20 cellular contexts compared by ENCODE assay signal in the genomic region with DNA sequence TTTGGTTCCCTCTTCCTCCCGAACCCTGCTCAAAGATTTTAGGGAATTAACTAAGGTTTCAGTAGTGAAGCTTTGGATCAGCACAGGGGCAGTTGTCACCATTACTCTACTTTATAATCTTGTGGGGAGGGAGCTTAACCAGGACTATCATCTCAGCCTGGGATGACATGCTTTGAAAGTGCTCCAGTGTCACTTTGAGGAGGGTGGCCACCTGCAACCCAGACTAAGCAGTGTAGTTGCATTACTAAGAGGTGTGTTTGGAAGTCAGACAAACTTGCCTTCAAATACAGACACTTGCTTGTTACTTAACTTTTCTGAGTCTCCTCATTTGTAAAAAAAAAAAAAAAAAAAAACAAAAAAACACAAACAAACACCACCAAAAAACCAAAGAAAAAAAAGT.
DNase-seq lines count a peak whose midpoint lies in the region; ATAC-seq and TF ChIP-seq lines count a peak whose summit lies in the region.
"Had no signal": no experiment of that assay in that cellular context is flagged by ENCODE, and none has a peak within 500 bp of the region (broad histone marks: within the 10 kb centered on the region; RNA-seq: fewer than 3 reads in every experiment).

No MANE protein-coding gene starts in this region.

- no peak overlapping the region for H3K4me3 ChIP-seq in CD4-positive, alpha-beta memory T cell (ENCODE audit: low read length in 2 of 2)
- H3K4me3 ChIP-seq in HUES48 (ENCODE audit: low read depth, low read length) (no peak overlapping the region), osteoblast (ENCODE audit: insufficient read depth, low read length) (no peak overlapping the region)
- H3K4me3 ChIP-seq: left lung, upper lobe of right lung had no signal

- no peak for TF ChIP-seq CTCF in osteoblast (IDR thresholded peaks at IDR 0.05; ENCODE audit: extremely low read depth, low read depth, low read length)
- TF ChIP-seq CTCF in MCF 10A (IDR thresholded peaks at IDR 0.05; ENCODE audit: unreplicated experiment) = no peak

- ATAC-seq in central memory CD8-positive, alpha-beta T cell (replicated peaks; ENCODE audit: extremely low read depth, poor library complexity, severe bottlenecking) = no peak
- ATAC-seq in GM21529 (IDR thresholded peaks at IDR 0.05; ENCODE audit: unreplicated experiment) (no peak), HG03565 (IDR thresholded peaks at IDR 0.05; ENCODE audit: unreplicated experiment) (no peak)
- ATAC-seq: activated CD8-positive, alpha-beta memory T cell treated with anti-CD3 and anti-CD28 coated beads, Interleukin-2, amount 10 ng/mL, durations not matched to agents 7 days and 5 days; activated T-helper 17 cell treated with anti-CD3 and anti-CD28 coated beads, Interleukin-2, amount 50 U/mL, for 72 hours; SK-N-SH treated with all-trans-retinoic acid at 6 μM for 48 hours had no signal

- H3K27ac Mint-ChIP-seq in CD4-positive, alpha-beta memory T cell = peak overlapping the region in 5 of 7 donors; percentile 43 to 79 (median 57)
- H3K27ac Mint-ChIP-seq in central memory CD8-positive, alpha-beta T cell (ENCODE audit: low read depth) = peak overlapping the region; percentile 94
- H3K27ac Mint-ChIP-seq in MCF 10A (ENCODE audit: low read depth, unreplicated experiment) = no peak overlapping the region
- H3K27ac Mint-ChIP-seq: activated T-helper 17 cell treated with anti-CD3 and anti-CD28 coated beads, Interleukin-2, amount 50 U/mL, for 72 hours had no signal

- POLR2A ChIA-PET in CD4-positive, alpha-beta memory T cell (lab: Charles Lee; ENCODE audit: partially characterized antibody) = interaction anchor here (0.6 to 2.9 kb wide), 9 partner anchors 14 to 340 kb away, joined by 3 to 34 read pairs (median 11); a partner anchor contains a TSS
- POLR2A ChIA-PET in MCF 10A (lab: Yijun Ruan, JAX) = interaction anchor here (1.5 kb wide), 1 partner anchor 16 kb away, joined by 4 read pairs; no protein-coding TSS in a partner anchor

- H3K4me1 Mint-ChIP-seq in CD4-positive, alpha-beta memory T cell = peaks cover 46 to 64% (median 55%) of the 10 kb centered on the region in 4 donors
- peaks cover 61% of the 10 kb centered on the region for H3K4me1 Mint-ChIP-seq in central memory CD8-positive, alpha-beta T cell
- no peaks in the 10 kb centered on the region for H3K4me1 Mint-ChIP-seq in MCF 10A (ENCODE audit: insufficient read depth, unreplicated experiment)

- H3K9me3 Mint-ChIP-seq in CD4-positive, alpha-beta memory T cell = peaks cover 0 to 5% (median 0%) of the 10 kb centered on the region in 8 donors
- no peaks in the 10 kb centered on the region for H3K9me3 Mint-ChIP-seq in central memory CD8-positive, alpha-beta T cell
- H3K9me3 Mint-ChIP-seq in MCF 10A (ENCODE audit: unreplicated experiment) = no peaks in the 10 kb centered on the region
- H3K9me3 Mint-ChIP-seq: activated T-helper 17 cell treated with anti-CD3 and anti-CD28 coated beads, Interleukin-2, amount 50 U/mL, for 72 hours had no signal

- no peaks in the 10 kb centered on the region for H3K27me3 Mint-ChIP-seq in CD4-positive, alpha-beta memory T cell
- no peaks in the 10 kb centered on the region for H3K27me3 Mint-ChIP-seq in central memory CD8-positive, alpha-beta T cell
- no peaks in the 10 kb centered on the region for H3K27me3 Mint-ChIP-seq in MCF 10A (ENCODE audit: insufficient read depth, unreplicated experiment)
- H3K27me3 Mint-ChIP-seq: activated CD8-positive, alpha-beta memory T cell treated with anti-CD3 and anti-CD28 coated beads, Interleukin-2, amount 10 ng/mL, durations not matched to agents 7 days and 5 days; activated T-helper 17 cell treated with anti-CD3 and anti-CD28 coated beads, Interleukin-2, amount 50 U/mL, for 72 hours had no signal

- no peaks in the 10 kb centered on the region for H3K36me3 ChIP-seq in CD4-positive, alpha-beta memory T cell (ENCODE audit: insufficient read depth, low read length)
- H3K36me3 ChIP-seq in HUES48 (ENCODE audit: control insufficient read depth, insufficient read depth, low read length) = no peaks in the 10 kb centered on the region
- H3K36me3 ChIP-seq in osteoblast (ENCODE audit: insufficient read depth, low read length) = no peaks in the 10 kb centered on the region
- H3K36me3 ChIP-seq: left lung, upper lobe of right lung had no signal

- no TSS peak for BruUV-seq in MCF 10A (replicated peaks; lab: Mats Ljungman, UMichigan)

- H3K4me3 Mint-ChIP-seq in CD4-positive, alpha-beta memory T cell = peak overlapping the region in 5 of 8 donors; percentile 35 to 87 (median 46)
- no peak overlapping the region for H3K4me3 Mint-ChIP-seq in central memory CD8-positive, alpha-beta T cell
- no peak overlapping the region for H3K4me3 Mint-ChIP-seq in MCF 10A (ENCODE audit: unreplicated experiment)
- H3K4me3 Mint-ChIP-seq: activated CD8-positive, alpha-beta memory T cell treated with anti-CD3 and anti-CD28 coated beads, Interleukin-2, amount 10 ng/mL, durations not matched to agents 7 days and 5 days had no signal

- no peak overlapping the region for H3K27ac ChIP-seq in CD4-positive, alpha-beta memory T cell (ENCODE audit: low read depth, low read length)
- H3K27ac ChIP-seq in HUES48 (ENCODE audit: low read depth, low read length) = peak overlapping the region; percentile 33
- peak overlapping the region; percentile 9 for H3K27ac ChIP-seq in osteoblast (ENCODE audit: low read depth, low read length)
- H3K27ac ChIP-seq: left lung had no signal

- H3K4me2 ChIP-seq in osteoblast (ENCODE audit: insufficient read depth, low read length) = peak overlapping the region; percentile 42

- intact Hi-C loops in CD4-positive, alpha-beta memory T cell (cut with micrococcal nuclease) = loop anchor here (5.0 kb wide), 3 partner anchors 60 to 485 kb away; no protein-coding TSS in a partner anchor
- intact Hi-C loops in MCF 10A (cut with micrococcal nuclease) = no loop called here

- H3K9me3 ChIP-seq in CD4-positive, alpha-beta memory T cell (ENCODE audit: control insufficient read depth in 1 of 2, low read length in 2 of 2) = no peaks in the 10 kb centered on the region
- H3K9me3 ChIP-seq in HUES48 (ENCODE audit: control insufficient read depth, insufficient read depth, low read length) = no peaks in the 10 kb centered on the region
- no peaks in the 10 kb centered on the region for H3K9me3 ChIP-seq in osteoblast (ENCODE audit: low read depth, low read length)
- H3K9me3 ChIP-seq: left lung, upper lobe of right lung had no signal

- H4K20me1 ChIP-seq in osteoblast (ENCODE audit: insufficient read depth, low read length) = no peaks in the 10 kb centered on the region

- no peaks in the 10 kb centered on the region for H3K36me3 Mint-ChIP-seq in CD4-positive, alpha-beta memory T cell
- H3K36me3 Mint-ChIP-seq in central memory CD8-positive, alpha-beta T cell (ENCODE audit: insufficient read depth) = peaks cover 2% of the 10 kb centered on the region
- H3K36me3 Mint-ChIP-seq in MCF 10A (ENCODE audit: insufficient read depth, unreplicated experiment) = no peaks in the 10 kb centered on the region

- H2AFZ ChIP-seq in osteoblast (ENCODE audit: low read length) = peak overlapping the region; percentile 0

- H3K79me2 ChIP-seq in osteoblast (ENCODE audit: insufficient read depth, low read length) = no peaks in the 10 kb centered on the region

- H3K9ac ChIP-seq in HUES48 (ENCODE audit: low read depth, low read length) = no peak overlapping the region

- DNase-seq in CD4-positive, alpha-beta memory T cell = no peak
- DNase-seq in central memory CD8-positive, alpha-beta T cell (ENCODE audit: low spot score in 2 of 2) = no peak
- DNase-seq in osteoblast (ENCODE audit: insufficient read length, low spot score, missing footprints) = no peak
- DNase-seq in MCF 10A (ENCODE audit: unreplicated experiment) = no peak
- DNase-seq in EL = no peak
- DNase-seq: activated CD4-positive, alpha-beta T cell treated with anti-CD3 and anti-CD28 coated beads for 1 hour; activated CD8-positive, alpha-beta memory T cell treated with anti-CD3 and anti-CD28 coated beads, Interleukin-2, amount 10 ng/mL, durations not matched to agents 7 days and 5 days; AML-193; Calu3; effector CD8-positive, alpha-beta T cell; left lung; NK-92 treated with Interleukin-12 subunit alpha and Interleukin-12 subunit beta, amount 100 ng/mL, for 24 hours; stimulated activated naive CD4-positive, alpha-beta T cell treated with Interleukin-2 at 50 U/mL for 16 hours; T1000; upper lobe of right lung had no signal

- CTCF ChIA-PET in CD4-positive, alpha-beta memory T cell (lab: Charles Lee; ENCODE audit: partially characterized antibody) = interaction anchor here (0.9 to 2.9 kb wide), 4 partner anchors 14 to 177 kb away, joined by 3 to 9 read pairs (median 4); no protein-coding TSS in a partner anchor
- CTCF ChIA-PET in MCF 10A (lab: Yijun Ruan, JAX) = interaction anchor here (0.8 to 1.0 kb wide), 2 partner anchors 10 to 17 kb away, joined by 3 to 6 read pairs; no protein-coding TSS in a partner anchor

- no peaks in the 10 kb centered on the region for H3K27me3 ChIP-seq in CD4-positive, alpha-beta memory T cell (ENCODE audit: insufficient read depth, low read length)
- H3K27me3 ChIP-seq in HUES48 (ENCODE audit: control insufficient read depth, insufficient read depth, low read length) (no peaks in the 10 kb centered on the region), osteoblast (ENCODE audit: insufficient read depth, low read length) (no peaks in the 10 kb centered on the region)
- H3K27me3 ChIP-seq: left lung, upper lobe of right lung had no signal

- peaks cover 46% of the 10 kb centered on the region for H3K4me1 ChIP-seq in CD4-positive, alpha-beta memory T cell (ENCODE audit: insufficient read depth, low read length)
- H3K4me1 ChIP-seq in HUES48 (ENCODE audit: control insufficient read depth, insufficient read depth, low read length) (peaks cover 34% of the 10 kb centered on the region), osteoblast (ENCODE audit: insufficient read depth, low read length) (peaks cover 26% of the 10 kb centered on the region)

Comparison
In these comparisons a context has a peak if more than half of its experiments do, and no peak if none do; other contexts are left out.
1. H3K4me3 Mint-ChIP-seq: peak in CD4-positive, alpha-beta memory T cell (5 of 8); none in central memory CD8-positive, alpha-beta T cell (single experiment) and MCF 10A (single experiment).